Comparison of ENCODE assay signal across 8 cellular contexts in the genomic region with DNA sequence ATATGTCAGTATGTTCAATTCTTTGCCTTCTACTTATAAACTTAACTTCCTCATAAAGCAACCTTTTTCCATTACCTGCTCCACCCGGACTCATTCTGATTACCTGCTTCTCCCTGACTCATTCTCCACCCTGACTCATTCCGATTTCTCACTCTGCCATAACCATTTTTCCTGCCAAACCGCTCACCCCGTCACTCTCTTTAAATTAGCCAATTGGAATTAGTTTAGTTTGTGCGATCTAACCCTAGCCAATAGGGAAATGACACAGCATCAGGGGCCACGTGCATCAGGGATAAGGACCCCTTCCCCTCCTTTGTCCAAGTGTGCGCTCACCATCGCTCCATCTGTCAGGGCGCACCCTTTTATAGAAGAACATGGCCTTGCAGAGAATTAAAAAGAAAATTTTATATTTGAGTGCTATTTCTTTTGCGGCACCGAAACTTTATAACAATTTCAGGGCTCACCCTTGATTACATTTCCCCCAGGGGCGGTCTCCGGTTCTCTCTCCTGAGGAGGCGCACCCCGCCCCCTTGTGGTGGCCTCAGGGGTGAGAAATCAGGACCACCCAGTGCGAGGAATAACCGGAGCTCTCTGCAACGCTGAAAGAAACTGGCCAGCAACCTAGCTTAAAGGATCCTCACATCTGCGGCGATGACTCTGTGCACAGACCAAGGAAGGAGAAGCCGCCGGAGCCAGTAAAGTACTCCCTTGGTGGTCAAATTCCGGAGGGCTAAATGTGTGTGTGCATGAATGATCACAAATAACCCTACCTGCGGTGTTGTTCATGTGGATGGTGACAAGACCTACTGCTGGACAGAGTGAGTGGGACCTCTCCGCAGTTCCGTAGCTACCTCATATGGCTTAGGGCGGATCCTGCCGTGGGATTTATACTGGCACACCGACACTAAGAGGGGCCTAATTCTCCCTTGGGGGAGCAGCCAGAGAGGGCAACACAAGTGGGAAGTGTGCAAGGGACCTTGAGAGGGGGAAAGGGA. TPM values are rescaled to one million over a fixed set of nuclear protein-coding genes. Genes with fewer than 3 reads are reported as not detected.
DNase-seq lines count a peak whose midpoint lies in the region; ATAC-seq, FAIRE-seq and TF ChIP-seq lines count a peak whose summit lies in the region.

No MANE protein-coding gene starts in this region.

- no peak for ATAC-seq in GM19324 (IDR thresholded peaks at IDR 0.05; ENCODE audit: low FRiP score, unreplicated experiment)

- DNase-seq in HT-29 (ENCODE audit: low spot score) (peak; percentile 22), medulla oblongata (ENCODE audit: extremely low spot score) (peak; percentile 87), GM12891 (ENCODE audit: insufficient read length, low spot score) (no peak), NCI-H187 treated with DMSO at 0.1 percent for 48 hours (lab: John Stamatoyannopoulos, UW) (no peak)
- peak; percentile 30 to 37 for DNase-seq in activated CD4-positive, alpha-beta T cell treated with anti-CD3 and anti-CD28 coated beads, Interleukin-2, amount 50 U/mL, for 24 hours (ENCODE audit: low read depth in 1 of 2, low spot score in 1 of 2)
- peak; percentile 19 for DNase-seq in effector CD4-positive, alpha-beta T cell
- peak; percentile 22 to 45 for DNase-seq in stimulated activated CD8-positive, alpha-beta memory T cell treated with anti-CD3 and anti-CD28 coated beads, Interleukin-4, amount 100 ng/mL, for 1 hour (ENCODE audit: low read depth in 2 of 2, low spot score in 1 of 2)

- TF ChIP-seq POLR2A in GM12891 (IDR thresholded peaks at IDR 0.05; ENCODE audit: low read depth, low read length), result no peak

- no peak for FAIRE-seq in GM12891 (lab: Jason Lieb, UNC)

TF ChIP-seq in GM12891, 5 proteins besides CTCF, POLR2A, EP300 and RAD21:
- no peak for TF ChIP-seq POLR2AphosphoS5 (IDR thresholded peaks at IDR 0.05; ENCODE audit: low read depth, low read length)
- no peak for TF ChIP-seq SPI1 (IDR thresholded peaks at IDR 0.05; ENCODE audit: low read depth, low read length)
- no peak for TF ChIP-seq PAX5 (IDR thresholded peaks at IDR 0.05; ENCODE audit: insufficient read depth, low read length, severe bottlenecking)
- no peak for TF ChIP-seq TAF1 (IDR thresholded peaks at IDR 0.05; ENCODE audit: low read depth, low read length)
- TF ChIP-seq POU2F2 (IDR thresholded peaks at IDR 0.05; ENCODE audit: low read depth, low read length), result no peak

RNA-seq across cellular contexts. Expression of a gene that starts 30.3 kb away (rescaled TPM):
- total RNA-seq in HT-29 (2014; rRNA removed; shearing (Covaris generic)), result 0.16 TPM in 1 of 2 replicates, not detected in the other
- 0.77 TPM for polyA plus RNA-seq in GM12891 (2012; ENCODE audit: low read depth, missing spikeins)

RNA-seq across cellular contexts. Expression of a gene that starts 34.8 kb away (rescaled TPM):
- 224 and 271 TPM in 2 replicates for total RNA-seq in HT-29 (2014; rRNA removed; shearing (Covaris generic))
- polyA plus RNA-seq in GM12891 (2012; ENCODE audit: low read depth, missing spikeins), result 21.3 TPM

RNA-seq across cellular contexts. Expression of a gene that starts 44.3 kb away (rescaled TPM):
- 4.4 and 7.3 TPM in 2 replicates for total RNA-seq in HT-29 (2014; rRNA removed; shearing (Covaris generic))
- 4.9 TPM for polyA plus RNA-seq in GM12891 (2012; ENCODE audit: low read depth, missing spikeins)

RNA-seq across cellular contexts. Expression of a gene that starts 52.0 kb away (rescaled TPM):
- total RNA-seq in HT-29 (2014; rRNA removed; shearing (Covaris generic)), result 3.5 and 4.3 TPM in 2 replicates
- 1.5 TPM for polyA plus RNA-seq in GM12891 (2012; ENCODE audit: low read depth, missing spikeins)

Comparison
In these comparisons a context has a peak if more than half of its experiments do, and no peak if none do; other contexts are left out.
1. DNase-seq: peak in HT-29 (single experiment), activated CD4-positive, alpha-beta T cell treated with anti-CD3 and anti-CD28 coated beads, Interleukin-2, amount 50 U/mL, for 24 hours (2 of 2), effector CD4-positive, alpha-beta T cell (single experiment), medulla oblongata (single experiment) and stimulated activated CD8-positive, alpha-beta memory T cell treated with anti-CD3 and anti-CD28 coated beads, Interleukin-4, amount 100 ng/mL, for 1 hour (2 of 2); none in GM12891 (single experiment) and NCI-H187 treated with DMSO at 0.1 percent for 48 hours (single experiment).